In the genomic region with DNA sequence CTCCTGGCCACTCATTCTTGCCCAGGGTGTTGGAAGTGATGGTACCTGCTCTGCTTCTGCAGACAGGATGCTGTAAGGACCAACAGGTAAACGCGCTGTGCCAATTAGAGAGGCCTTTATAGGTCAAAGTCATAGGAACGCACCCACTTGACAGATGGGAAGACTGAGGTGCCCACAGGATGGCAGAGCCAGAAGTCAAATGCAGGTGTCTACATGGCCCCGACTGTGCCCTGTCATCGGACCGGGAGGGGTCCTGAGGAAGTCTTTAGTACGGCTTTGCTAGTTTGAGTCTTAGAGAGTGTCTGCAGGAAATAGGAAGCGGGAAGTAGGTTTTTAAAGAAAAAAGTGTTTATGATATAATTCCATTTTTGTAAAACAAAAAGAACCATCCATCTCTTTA, we compare ENCODE assay signal across 9 cellular contexts. TPM values are rescaled to one million over a fixed set of nuclear protein-coding genes. Genes with fewer than 3 reads are reported as not detected.
DNase-seq lines count a peak whose midpoint lies in the region; ATAC-seq, FAIRE-seq and TF ChIP-seq lines count a peak whose summit lies in the region.
"Had no signal": no experiment of that assay in that cellular context is flagged by ENCODE, and none has a peak within 500 bp of the region (broad histone marks: within the 10 kb centered on the region; RNA-seq: fewer than 3 reads in every experiment).

No MANE protein-coding gene starts in this region.

- TF ChIP-seq POLR2A in GM12891 (IDR thresholded peaks at IDR 0.05; ENCODE audit: low read depth, low read length), result no peak

- no peaks in the 10 kb centered on the region for H3K36me3 Mint-ChIP-seq in mesothelial cell of epicardium
- H3K36me3 Mint-ChIP-seq in type B pancreatic cell, result peaks cover 3% of the 10 kb centered on the region

- intact Hi-C loops in left cardiac atrium (cut with DNase I), result no loop called here
- intact Hi-C loops in mammary epithelial cell (cut with micrococcal nuclease), result loop anchor here (2.0 kb wide), 1 partner anchor 17 kb away; no protein-coding TSS in a partner anchor

- no peak for ATAC-seq in left cardiac atrium

- no peaks in the 10 kb centered on the region for H3K9me3 ChIP-seq in cardiac muscle cell (ENCODE audit: low read depth)
- no peaks in the 10 kb centered on the region for H3K9me3 ChIP-seq in mammary epithelial cell (replicated peaks; ENCODE audit: insufficient read depth, low read length)

- FAIRE-seq in GM12891 (lab: Jason Lieb, UNC), result no peak

- H3K4me3 Mint-ChIP-seq in mesothelial cell of epicardium, result no peak overlapping the region
- H3K4me3 Mint-ChIP-seq in type B pancreatic cell, result no peak overlapping the region

- dilution Hi-C loops in mammary epithelial cell (cut with HindIII; ENCODE audit: low sequenced_read_pairs), result no loop called here

- H3K4me1 Mint-ChIP-seq in mesothelial cell of epicardium (peaks cover 75% of the 10 kb centered on the region), type B pancreatic cell (ENCODE audit: unreplicated experiment) (peaks cover 45% of the 10 kb centered on the region)

- CTCF ChIA-PET in mammary epithelial cell (lab: Charles Lee; ENCODE audit: low non-redundant PET), result no interaction called here

- H3K27me3 ChIP-seq in cardiac muscle cell, result no peaks in the 10 kb centered on the region
- H3K27me3 ChIP-seq in mammary epithelial cell (ENCODE audit: insufficient read depth, low read length), result no peaks in the 10 kb centered on the region

- H3K27me3 Mint-ChIP-seq in mesothelial cell of epicardium (ENCODE audit: low read depth), result no peaks in the 10 kb centered on the region
- H3K27me3 Mint-ChIP-seq in type B pancreatic cell, result no peaks in the 10 kb centered on the region

- BruUV-seq in mammary epithelial cell (replicated peaks; lab: Mats Ljungman, UMichigan), result no TSS peak

- no peaks in the 10 kb centered on the region for H4K20me1 ChIP-seq in mammary epithelial cell (ENCODE audit: insufficient read depth, low read length)

- H3K4me1 ChIP-seq in cardiac muscle cell (ENCODE audit: low read depth), result peaks cover 69% of the 10 kb centered on the region
- H3K4me1 ChIP-seq in mammary epithelial cell (ENCODE audit: insufficient read depth, low read length), result peaks cover 80% of the 10 kb centered on the region

- TF ChIP-seq CTCF in cardiac muscle cell (IDR thresholded peaks at IDR 0.05; ENCODE audit: low read depth, low read length) (no peak), mammary epithelial cell (conservative IDR thresholded peaks at IDR 0.05 in 1 of 2, IDR thresholded peaks at IDR 0.05 in 1 of 2; ENCODE audit: extremely low read depth in 1 of 2, insufficient read depth in 1 of 2, low read depth in 1 of 2, low read length in 2 of 2) (no peak), mesothelial cell of epicardium (IDR thresholded peaks at IDR 0.05; ENCODE audit: unreplicated experiment) (no peak), type B pancreatic cell (conservative IDR thresholded peaks at IDR 0.05) (no peak)

- in situ Hi-C loops in mammary epithelial cell (cut with MboI; ENCODE audit: low sequenced_read_pairs in 2 of 2), result no loop called here

- no peak overlapping the region for H3K9ac ChIP-seq in mammary epithelial cell (ENCODE audit: insufficient read depth, low read length)

- H2AFZ ChIP-seq in mammary epithelial cell (ENCODE audit: low read depth, low read length), result no peak overlapping the region

- peaks cover 95% of the 10 kb centered on the region for H3K79me2 ChIP-seq in mammary epithelial cell (ENCODE audit: insufficient read depth, low read length)

- H3K4me3 ChIP-seq in cardiac muscle cell (no peak overlapping the region), mammary epithelial cell (replicated peaks in 1 of 3; ENCODE audit: insufficient read depth in 1 of 3, low read depth in 2 of 3, low read length in 3 of 3) (no peak overlapping the region)

- no peak for DNase-seq in cardiac muscle cell (ENCODE audit: low read depth in 1 of 2, low spot score in 1 of 2)
- DNase-seq in left cardiac atrium, result no peak
- DNase-seq in mammary epithelial cell, result no peak
- no peak for DNase-seq in mesothelial cell of epicardium (ENCODE audit: low spot score in 2 of 2, unreplicated experiment in 2 of 2)
- no peak for DNase-seq in type B pancreatic cell (ENCODE audit: extremely low spot score, unreplicated experiment)
- no peak for DNase-seq in nucleus accumbens (lab: John Stamatoyannopoulos, UW)
- no peak for DNase-seq in GOT3 (lab: John Stamatoyannopoulos, UW)
- no peak for DNase-seq in GM12891 (ENCODE audit: insufficient read length, low spot score)
- DNase-seq: NCI-H2029 treated with DMSO at 0.1 percent for 48 hours had no signal

- peak overlapping the region; percentile 97 for H3K27ac Mint-ChIP-seq in mesothelial cell of epicardium
- peak overlapping the region; percentile 15 for H3K27ac Mint-ChIP-seq in type B pancreatic cell

- peak overlapping the region; percentile 2 for H3K4me2 ChIP-seq in mammary epithelial cell (ENCODE audit: insufficient read depth, low read depth, low read length)

- no peaks in the 10 kb centered on the region for H3K9me3 Mint-ChIP-seq in mesothelial cell of epicardium
- H3K9me3 Mint-ChIP-seq in type B pancreatic cell, result no peaks in the 10 kb centered on the region

- H3K27ac ChIP-seq in cardiac muscle cell (peak overlapping the region; percentile 97), mammary epithelial cell (ENCODE audit: insufficient read depth, low read depth, low read length) (peak overlapping the region; percentile 17)

- 97% methylated on average over 8 of the region's 8 CpGs for WGBS in mammary epithelial cell (ENCODE audit: low coverage, missing lambda C conversion rate)

- H3K36me3 ChIP-seq in cardiac muscle cell (no peaks in the 10 kb centered on the region), mammary epithelial cell (ENCODE audit: insufficient read depth, low read length) (no peaks in the 10 kb centered on the region)

TF ChIP-seq in GM12891, 5 proteins besides CTCF, POLR2A, EP300 and RAD21:
- no peak for TF ChIP-seq SPI1 (IDR thresholded peaks at IDR 0.05; ENCODE audit: low read depth, low read length)
- no peak for TF ChIP-seq PAX5 (IDR thresholded peaks at IDR 0.05; ENCODE audit: insufficient read depth, low read length, severe bottlenecking)
- no peak for TF ChIP-seq POLR2AphosphoS5 (IDR thresholded peaks at IDR 0.05; ENCODE audit: low read depth, low read length)
- TF ChIP-seq POU2F2 (IDR thresholded peaks at IDR 0.05; ENCODE audit: low read depth, low read length), result no peak
- TF ChIP-seq TAF1 (IDR thresholded peaks at IDR 0.05; ENCODE audit: low read depth, low read length), result no peak

RNA-seq across cellular contexts. Expression of a gene that starts 57.3 kb away (rescaled TPM):
- total RNA-seq in cardiac muscle cell, result 283 and 324 TPM in 2 replicates
- 347 and 375 TPM in 2 replicates for polyA plus RNA-seq in cardiac muscle cell
- total RNA-seq in left cardiac atrium, result 100 to 1,000 TPM; 188 to 274 TPM
- 100 to 1,000 TPM; 115 to 133 TPM for total RNA-seq in mammary epithelial cell
- 95.9 TPM for polyA plus RNA-seq in mammary epithelial cell
- polyA minus RNA-seq in mammary epithelial cell, result 256 TPM
- 61.8 to 68.7 TPM (median 65.6 TPM) in 3 replicates for total RNA-seq in mesothelial cell of epicardium
- total RNA-seq in type B pancreatic cell (ENCODE audit: low replicate concordance), result 60.8 and 87.9 TPM in 2 replicates
- 85.5 TPM for polyA plus RNA-seq in GM12891 (2012; ENCODE audit: low read depth, missing spikeins)
